ENCODE assay signal across 1 cellular context in the genomic region with DNA sequence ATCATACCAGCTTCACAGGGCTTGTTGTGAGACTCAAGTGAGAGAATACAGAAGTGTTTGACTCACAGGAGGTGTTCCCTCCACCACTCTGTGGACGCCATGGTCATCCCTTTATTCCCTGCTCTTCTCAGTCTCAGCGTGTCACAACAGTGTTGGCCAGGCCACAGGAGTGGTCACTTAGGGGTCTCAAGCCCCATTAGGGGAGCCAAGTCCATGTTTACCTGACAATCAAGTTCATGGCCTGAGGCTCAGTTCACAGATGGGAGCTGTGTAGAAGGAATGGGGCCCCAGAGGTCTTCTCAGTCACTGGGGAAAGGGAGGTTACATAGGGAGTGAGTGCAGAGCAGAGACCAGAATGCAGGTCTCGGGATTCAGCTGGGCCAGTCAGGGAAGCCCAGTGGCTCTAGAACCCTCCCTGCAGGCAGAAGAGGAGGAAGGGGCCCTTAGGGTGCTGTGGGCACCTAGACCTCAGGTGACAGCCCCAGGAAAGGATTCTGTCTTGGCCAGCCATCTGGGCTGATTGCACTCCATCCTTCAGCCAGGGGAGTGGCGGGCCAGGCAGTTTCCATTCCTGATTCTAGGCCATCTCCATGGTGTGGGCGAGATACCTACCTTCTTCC.
TF ChIP-seq lines count a peak whose summit lies in the region.

No MANE protein-coding gene starts in this region.

TF ChIP-seq in HepG2, 621 proteins besides CTCF, POLR2A, EP300 and RAD21 (continued from another document and continues in another):
- TF ChIP-seq, protein P1, sequence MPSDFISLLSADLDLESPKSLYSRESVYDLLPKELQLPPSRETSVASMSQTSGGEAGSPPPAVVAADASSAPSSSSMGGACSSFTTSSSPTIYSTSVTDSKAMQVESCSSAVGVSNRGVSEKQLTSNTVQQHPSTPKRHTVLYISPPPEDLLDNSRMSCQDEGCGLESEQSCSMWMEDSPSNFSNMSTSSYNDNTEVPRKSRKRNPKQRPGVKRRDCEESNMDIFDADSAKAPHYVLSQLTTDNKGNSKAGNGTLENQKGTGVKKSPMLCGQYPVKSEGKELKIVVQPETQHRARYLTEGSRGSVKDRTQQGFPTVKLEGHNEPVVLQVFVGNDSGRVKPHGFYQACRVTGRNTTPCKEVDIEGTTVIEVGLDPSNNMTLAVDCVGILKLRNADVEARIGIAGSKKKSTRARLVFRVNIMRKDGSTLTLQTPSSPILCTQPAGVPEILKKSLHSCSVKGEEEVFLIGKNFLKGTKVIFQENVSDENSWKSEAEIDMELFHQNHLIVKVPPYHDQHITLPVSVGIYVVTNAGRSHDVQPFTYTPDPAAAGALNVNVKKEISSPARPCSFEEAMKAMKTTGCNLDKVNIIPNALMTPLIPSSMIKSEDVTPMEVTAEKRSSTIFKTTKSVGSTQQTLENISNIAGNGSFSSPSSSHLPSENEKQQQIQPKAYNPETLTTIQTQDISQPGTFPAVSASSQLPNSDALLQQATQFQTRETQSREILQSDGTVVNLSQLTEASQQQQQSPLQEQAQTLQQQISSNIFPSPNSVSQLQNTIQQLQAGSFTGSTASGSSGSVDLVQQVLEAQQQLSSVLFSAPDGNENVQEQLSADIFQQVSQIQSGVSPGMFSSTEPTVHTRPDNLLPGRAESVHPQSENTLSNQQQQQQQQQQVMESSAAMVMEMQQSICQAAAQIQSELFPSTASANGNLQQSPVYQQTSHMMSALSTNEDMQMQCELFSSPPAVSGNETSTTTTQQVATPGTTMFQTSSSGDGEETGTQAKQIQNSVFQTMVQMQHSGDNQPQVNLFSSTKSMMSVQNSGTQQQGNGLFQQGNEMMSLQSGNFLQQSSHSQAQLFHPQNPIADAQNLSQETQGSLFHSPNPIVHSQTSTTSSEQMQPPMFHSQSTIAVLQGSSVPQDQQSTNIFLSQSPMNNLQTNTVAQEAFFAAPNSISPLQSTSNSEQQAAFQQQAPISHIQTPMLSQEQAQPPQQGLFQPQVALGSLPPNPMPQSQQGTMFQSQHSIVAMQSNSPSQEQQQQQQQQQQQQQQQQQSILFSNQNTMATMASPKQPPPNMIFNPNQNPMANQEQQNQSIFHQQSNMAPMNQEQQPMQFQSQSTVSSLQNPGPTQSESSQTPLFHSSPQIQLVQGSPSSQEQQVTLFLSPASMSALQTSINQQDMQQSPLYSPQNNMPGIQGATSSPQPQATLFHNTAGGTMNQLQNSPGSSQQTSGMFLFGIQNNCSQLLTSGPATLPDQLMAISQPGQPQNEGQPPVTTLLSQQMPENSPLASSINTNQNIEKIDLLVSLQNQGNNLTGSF (CRISPR knock-in tag; IDR thresholded peaks at IDR 0.05), result peak; percentile 61; the same call in 1 of the 2 replicates
- no peak for TF ChIP-seq ESRRA (CRISPR knock-in tag; IDR thresholded peaks at IDR 0.05; ENCODE audit: low read depth)
- TF ChIP-seq FIP1L1 (IDR thresholded peaks at IDR 0.05; ENCODE audit: borderline replicate concordance, insufficient read depth, low read depth, low read length), result no peak
- no peak for TF ChIP-seq YY1 (IDR thresholded peaks at IDR 0.05; ENCODE audit: insufficient read depth, insufficient replicate concordance, low read depth, low read length)
- no peak for TF ChIP-seq ZSCAN20 (CRISPR knock-in tag; IDR thresholded peaks at IDR 0.05; ENCODE audit: borderline replicate concordance)
- no peak for TF ChIP-seq ZSCAN5A (CRISPR knock-in tag; IDR thresholded peaks at IDR 0.05; ENCODE audit: borderline replicate concordance)
- 0 out of 2 replicates have a peak, but pooled peaks have one; percentile 52 for TF ChIP-seq ZBTB7A (CRISPR knock-in tag; IDR thresholded peaks at IDR 0.05)
- TF ChIP-seq ASH2L (IDR thresholded peaks at IDR 0.05; ENCODE audit: insufficient read length, low read depth, low read length), result no peak
- TF ChIP-seq CCDC6 (CRISPR knock-in tag; IDR thresholded peaks at IDR 0.05), result no peak
- TF ChIP-seq NKX3-1 (CRISPR knock-in tag; IDR thresholded peaks at IDR 0.05), result no peak
- TF ChIP-seq SNRNP70 (IDR thresholded peaks at IDR 0.05; ENCODE audit: low read depth, low read length), result no peak
- TF ChIP-seq, protein P2, sequence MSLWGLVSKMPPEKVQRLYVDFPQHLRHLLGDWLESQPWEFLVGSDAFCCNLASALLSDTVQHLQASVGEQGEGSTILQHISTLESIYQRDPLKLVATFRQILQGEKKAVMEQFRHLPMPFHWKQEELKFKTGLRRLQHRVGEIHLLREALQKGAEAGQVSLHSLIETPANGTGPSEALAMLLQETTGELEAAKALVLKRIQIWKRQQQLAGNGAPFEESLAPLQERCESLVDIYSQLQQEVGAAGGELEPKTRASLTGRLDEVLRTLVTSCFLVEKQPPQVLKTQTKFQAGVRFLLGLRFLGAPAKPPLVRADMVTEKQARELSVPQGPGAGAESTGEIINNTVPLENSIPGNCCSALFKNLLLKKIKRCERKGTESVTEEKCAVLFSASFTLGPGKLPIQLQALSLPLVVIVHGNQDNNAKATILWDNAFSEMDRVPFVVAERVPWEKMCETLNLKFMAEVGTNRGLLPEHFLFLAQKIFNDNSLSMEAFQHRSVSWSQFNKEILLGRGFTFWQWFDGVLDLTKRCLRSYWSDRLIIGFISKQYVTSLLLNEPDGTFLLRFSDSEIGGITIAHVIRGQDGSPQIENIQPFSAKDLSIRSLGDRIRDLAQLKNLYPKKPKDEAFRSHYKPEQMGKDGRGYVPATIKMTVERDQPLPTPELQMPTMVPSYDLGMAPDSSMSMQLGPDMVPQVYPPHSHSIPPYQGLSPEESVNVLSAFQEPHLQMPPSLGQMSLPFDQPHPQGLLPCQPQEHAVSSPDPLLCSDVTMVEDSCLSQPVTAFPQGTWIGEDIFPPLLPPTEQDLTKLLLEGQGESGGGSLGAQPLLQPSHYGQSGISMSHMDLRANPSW (CRISPR knock-in tag; IDR thresholded peaks at IDR 0.05; ENCODE audit: borderline replicate concordance), result no peak
- TF ChIP-seq MIER2 (CRISPR knock-in tag; IDR thresholded peaks at IDR 0.05), result no peak
- TF ChIP-seq, protein P3, sequence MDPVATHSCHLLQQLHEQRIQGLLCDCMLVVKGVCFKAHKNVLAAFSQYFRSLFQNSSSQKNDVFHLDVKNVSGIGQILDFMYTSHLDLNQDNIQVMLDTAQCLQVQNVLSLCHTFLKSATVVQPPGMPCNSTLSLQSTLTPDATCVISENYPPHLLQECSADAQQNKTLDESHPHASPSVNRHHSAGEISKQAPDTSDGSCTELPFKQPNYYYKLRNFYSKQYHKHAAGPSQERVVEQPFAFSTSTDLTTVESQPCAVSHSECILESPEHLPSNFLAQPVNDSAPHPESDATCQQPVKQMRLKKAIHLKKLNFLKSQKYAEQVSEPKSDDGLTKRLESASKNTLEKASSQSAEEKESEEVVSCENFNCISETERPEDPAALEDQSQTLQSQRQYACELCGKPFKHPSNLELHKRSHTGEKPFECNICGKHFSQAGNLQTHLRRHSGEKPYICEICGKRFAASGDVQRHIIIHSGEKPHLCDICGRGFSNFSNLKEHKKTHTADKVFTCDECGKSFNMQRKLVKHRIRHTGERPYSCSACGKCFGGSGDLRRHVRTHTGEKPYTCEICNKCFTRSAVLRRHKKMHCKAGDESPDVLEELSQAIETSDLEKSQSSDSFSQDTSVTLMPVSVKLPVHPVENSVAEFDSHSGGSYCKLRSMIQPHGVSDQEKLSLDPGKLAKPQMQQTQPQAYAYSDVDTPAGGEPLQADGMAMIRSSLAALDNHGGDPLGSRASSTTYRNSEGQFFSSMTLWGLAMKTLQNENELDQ (CRISPR knock-in tag; IDR thresholded peaks at IDR 0.05; ENCODE audit: borderline replicate concordance), result no peak
- TF ChIP-seq KMT2A (CRISPR knock-in tag; IDR thresholded peaks at IDR 0.05), result no peak
- TF ChIP-seq ZNF224 (CRISPR knock-in tag; IDR thresholded peaks at IDR 0.05), result no peak
- TF ChIP-seq ZNF263 (CRISPR knock-in tag; IDR thresholded peaks at IDR 0.05), result peak; percentile 76
- peak; percentile 39; the same call in 1 of the 2 replicates for TF ChIP-seq ZNF687 (CRISPR knock-in tag; IDR thresholded peaks at IDR 0.05)
- TF ChIP-seq ZNF878 (CRISPR knock-in tag; IDR thresholded peaks at IDR 0.05), result no peak
- TF ChIP-seq, protein P4, sequence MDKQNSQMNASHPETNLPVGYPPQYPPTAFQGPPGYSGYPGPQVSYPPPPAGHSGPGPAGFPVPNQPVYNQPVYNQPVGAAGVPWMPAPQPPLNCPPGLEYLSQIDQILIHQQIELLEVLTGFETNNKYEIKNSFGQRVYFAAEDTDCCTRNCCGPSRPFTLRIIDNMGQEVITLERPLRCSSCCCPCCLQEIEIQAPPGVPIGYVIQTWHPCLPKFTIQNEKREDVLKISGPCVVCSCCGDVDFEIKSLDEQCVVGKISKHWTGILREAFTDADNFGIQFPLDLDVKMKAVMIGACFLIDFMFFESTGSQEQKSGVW (CRISPR knock-in tag; IDR thresholded peaks at IDR 0.05; ENCODE audit: borderline replicate concordance), result no peak
- 0 out of 2 replicates have a peak, but pooled peaks have one; percentile 16 for TF ChIP-seq ARID5B (CRISPR knock-in tag; IDR thresholded peaks at IDR 0.05)
